9 cellular contexts compared by ENCODE assay signal in the genomic region with DNA sequence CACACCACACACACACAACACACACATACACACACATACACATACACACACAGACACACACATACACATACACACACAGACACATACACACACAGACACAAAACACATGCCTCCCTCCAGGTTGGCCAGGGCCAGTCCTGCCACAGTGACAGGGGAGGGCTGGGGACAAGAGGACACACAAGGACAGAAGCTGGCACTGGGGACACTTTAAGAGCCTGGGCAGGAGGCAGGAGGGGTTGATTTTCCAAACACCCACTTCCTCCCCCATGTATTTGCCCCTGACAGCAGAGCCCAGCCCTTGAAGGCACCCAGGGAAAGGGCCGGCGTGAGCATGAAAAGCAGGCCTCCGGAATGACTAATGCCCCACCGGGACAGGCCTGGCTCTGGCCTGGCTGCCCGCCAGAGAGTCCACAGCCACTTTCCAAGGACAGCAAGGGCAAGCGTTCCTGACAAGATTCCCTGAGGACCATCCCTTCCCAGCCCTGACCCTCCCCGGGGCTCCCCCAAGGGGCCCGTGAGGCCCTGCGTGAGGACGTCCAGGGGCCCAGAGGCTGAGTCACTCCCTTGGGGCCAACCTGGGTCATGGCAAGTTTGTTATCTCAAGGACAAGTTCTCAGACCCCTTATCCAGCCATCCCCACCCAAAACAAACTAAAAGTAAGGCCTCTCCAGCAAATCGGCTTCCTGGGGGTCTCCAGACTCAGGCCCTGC.
DNase-seq lines count a peak whose midpoint lies in the region; ATAC-seq, FAIRE-seq and TF ChIP-seq lines count a peak whose summit lies in the region.
"Had no signal": no experiment of that assay in that cellular context is flagged by ENCODE, and none has a peak within 500 bp of the region (broad histone marks: within the 10 kb centered on the region; RNA-seq: fewer than 3 reads in every experiment).

No MANE protein-coding gene starts in this region.

- TF ChIP-seq POLR2A in K562 (conservative IDR thresholded peaks at IDR 0.05) (no peak), spleen (IDR thresholded peaks at IDR 0.05) (no peak)

- H3K9me3 Mint-ChIP-seq in activated CD4-positive, alpha-beta memory T cell treated with anti-CD3 and anti-CD28 coated beads for 36 hours: no peaks in the 10 kb centered on the region

- CTCF ChIA-PET in K562 (lab: Yijun Ruan, JAX; ENCODE audit: low intra/inter-chr PET ratio): no interaction called here
- CTCF ChIA-PET in activated CD4-positive, alpha-beta memory T cell treated with anti-CD3 and anti-CD28 coated beads for 36 hours (lab: Charles Lee): no interaction called here

- POLR2A ChIA-PET in K562 (lab: Yijun Ruan, JAX): no interaction called here
- POLR2A ChIA-PET in activated CD4-positive, alpha-beta memory T cell treated with anti-CD3 and anti-CD28 coated beads for 36 hours (lab: Charles Lee): no interaction called here

- H3K36me3 Mint-ChIP-seq in activated CD4-positive, alpha-beta memory T cell treated with anti-CD3 and anti-CD28 coated beads for 36 hours: no peaks in the 10 kb centered on the region

- FAIRE-seq in K562 (lab: Jason Lieb, UNC): peak; percentile 84
- FAIRE-seq: GM12891 had no signal

- H3K27me3 ChIP-seq in K562 (ENCODE audit: control insufficient read depth in 2 of 2, insufficient read depth in 2 of 2, low read length in 2 of 2) (peaks cover 0 to 8% of the 10 kb centered on the region in 2 experiments; a peak in 1 of 5 replicates), spleen (replicated peaks in 1 of 7) (no peaks in the 10 kb centered on the region)

- TF ChIP-seq EP300 in K562 (IDR thresholded peaks at IDR 0.05; ENCODE audit: low read length): peak; percentile 51; the same call in 1 of the 2 replicates

- no peaks in the 10 kb centered on the region for H3K27me3 Mint-ChIP-seq in activated CD4-positive, alpha-beta memory T cell treated with anti-CD3 and anti-CD28 coated beads for 36 hours

- no peaks in the 10 kb centered on the region for H3K36me3 ChIP-seq in K562 (ENCODE audit: control insufficient read depth, insufficient read depth, low read length)
- no peaks in the 10 kb centered on the region for H3K36me3 ChIP-seq in spleen

- H3K9me3 ChIP-seq in K562 (replicated peaks; ENCODE audit: control insufficient read depth, insufficient read depth, low read depth, low read length) (no peaks in the 10 kb centered on the region), spleen (no peaks in the 10 kb centered on the region)

- H3K4me1 Mint-ChIP-seq in activated CD4-positive, alpha-beta memory T cell treated with anti-CD3 and anti-CD28 coated beads for 36 hours (ENCODE audit: low read depth): no peaks in the 10 kb centered on the region

- in situ Hi-C loops in K562 (cut with MboI): no loop called here

- H3K9ac ChIP-seq in K562 (ENCODE audit: insufficient read depth in 1 of 2, low read depth in 2 of 2, low read length in 2 of 2): peak overlapping the region; percentile 72 to 83

- peak overlapping the region; percentile 94 for H2AFZ ChIP-seq in K562 (ENCODE audit: low read depth, low read length)

- H3K4me2 ChIP-seq in K562 (ENCODE audit: insufficient read depth, low read length): peak overlapping the region; percentile 68

- H3K9me1 ChIP-seq in K562 (ENCODE audit: control insufficient read depth, insufficient read depth, low read length): peaks cover 6% of the 10 kb centered on the region

- H3K4me1 ChIP-seq in K562 (replicated peaks in 1 of 2; ENCODE audit: control insufficient read depth in 2 of 2, insufficient read depth in 2 of 2, low read length in 2 of 2) (peaks cover 24% of the 10 kb centered on the region in 2 experiments; a peak in 4 of 5 replicates), spleen (peaks cover 0 to 14% (median 3%) of the 10 kb centered on the region in 6 donors)

- no peaks in the 10 kb centered on the region for H4K20me1 ChIP-seq in K562 (replicated peaks; ENCODE audit: control insufficient read depth, insufficient read depth, low read length)

- DNase-seq in H4 (ENCODE audit: low spot score) (peak; percentile 76), K562 (ENCODE audit: extremely low read depth in 1 of 4, low spot score in 3 of 4) (peak; percentile 69 to 79 (median 74)), kidney tubule cell (ENCODE audit: low spot score) (peak; percentile 85), spleen (peak; percentile 72), foreskin melanocyte (no peak), NCI-H1048 (lab: John Stamatoyannopoulos, UW) (no peak)
- DNase-seq in activated CD4-positive, alpha-beta memory T cell treated with anti-CD3 and anti-CD28 coated beads for 36 hours: no peak
- DNase-seq in stimulated activated CD4-positive, alpha-beta T cell treated with anti-CD3 and anti-CD28 coated beads, Interleukin-4, amount 100 ng/mL, for 4 hours: no peak

- H3K79me2 ChIP-seq in K562 (ENCODE audit: control insufficient read depth, insufficient read depth, low read length): no peaks in the 10 kb centered on the region

- TF ChIP-seq CTCF in K562 (IDR thresholded peaks at IDR 0.05 in 2 of 3, conservative IDR thresholded peaks at IDR 0.05 in 1 of 3; ENCODE audit: insufficient read depth in 2 of 3, low read depth in 1 of 3, low read length in 3 of 3): no peak
- no peak for TF ChIP-seq CTCF in spleen (IDR thresholded peaks at IDR 0.05 in 8 of 11, conservative IDR thresholded peaks at IDR 0.05 in 3 of 11)

- intact Hi-C loops in K562 (cut with micrococcal nuclease) (no loop called here), spleen (cut with DNase I; ENCODE audit: low total_unique reads) (no loop called here)
- intact Hi-C loops in activated CD4-positive, alpha-beta memory T cell treated with anti-CD3 and anti-CD28 coated beads for 36 hours (cut with micrococcal nuclease): no loop called here

- H3K27ac ChIP-seq in K562 (ENCODE audit: extremely low read depth, low read depth, low read length) (peak overlapping the region; percentile 77), spleen (peak overlapping the region in 4 of 8 donors; percentile 15 to 53 (median 30))

- no peak for TF ChIP-seq RAD21 in K562 (CRISPR knock-in tag; conservative IDR thresholded peaks at IDR 0.05 in 1 of 2, IDR thresholded peaks at IDR 0.05 in 1 of 2)

- no TSS peak for BruUV-seq in K562 (replicated peaks; lab: Mats Ljungman, UMichigan)

- H3K27ac Mint-ChIP-seq in activated CD4-positive, alpha-beta memory T cell treated with anti-CD3 and anti-CD28 coated beads for 36 hours: no peak overlapping the region

- ATAC-seq in K562: peak; percentile 91

- WGBS in K562 (ENCODE audit: insufficient coverage, low coverage, missing lambda C conversion rate): 9% methylated on average over 10 of the region's 11 CpGs
- 47 to 72% (median 55%) methylated on average over 9 to 11 of the region's 11 CpGs for WGBS in spleen, 5 donors

- H3K4me3 Mint-ChIP-seq in activated CD4-positive, alpha-beta memory T cell treated with anti-CD3 and anti-CD28 coated beads for 36 hours: no peak overlapping the region

- H3K4me3 ChIP-seq in K562 (no peak overlapping the region), spleen (no peak overlapping the region)

TF ChIP-seq in K562, 482 proteins besides CTCF, POLR2A, EP300 and RAD21 (continues in another document):
- no peak for TF ChIP-seq DIDO1 (tag; IDR thresholded peaks at IDR 0.05; ENCODE audit: low read depth)
- TF ChIP-seq ZNF740 (CRISPR knock-in tag; IDR thresholded peaks at IDR 0.05): no peak
- TF ChIP-seq ZNF740 (tag; IDR thresholded peaks at IDR 0.05): no peak
- no peak for TF ChIP-seq ARNT (IDR thresholded peaks at IDR 0.05)
- TF ChIP-seq SPI1 (IDR thresholded peaks at IDR 0.05; ENCODE audit: borderline replicate concordance, low read depth, low read length): 0 out of 2 replicates have a peak, but pooled peaks have one; percentile 10
- TF ChIP-seq LEF1 (IDR thresholded peaks at IDR 0.05): peak; percentile 84
- TF ChIP-seq NCOR1 (IDR thresholded peaks at IDR 0.05): peak; percentile 36; the same call in 1 of the 2 replicates
- TF ChIP-seq CTBP1 (IDR thresholded peaks at IDR 0.05; ENCODE audit: borderline replicate concordance): peak; percentile 53; the same call in 1 of the 2 replicates
- TF ChIP-seq, protein P1, sequence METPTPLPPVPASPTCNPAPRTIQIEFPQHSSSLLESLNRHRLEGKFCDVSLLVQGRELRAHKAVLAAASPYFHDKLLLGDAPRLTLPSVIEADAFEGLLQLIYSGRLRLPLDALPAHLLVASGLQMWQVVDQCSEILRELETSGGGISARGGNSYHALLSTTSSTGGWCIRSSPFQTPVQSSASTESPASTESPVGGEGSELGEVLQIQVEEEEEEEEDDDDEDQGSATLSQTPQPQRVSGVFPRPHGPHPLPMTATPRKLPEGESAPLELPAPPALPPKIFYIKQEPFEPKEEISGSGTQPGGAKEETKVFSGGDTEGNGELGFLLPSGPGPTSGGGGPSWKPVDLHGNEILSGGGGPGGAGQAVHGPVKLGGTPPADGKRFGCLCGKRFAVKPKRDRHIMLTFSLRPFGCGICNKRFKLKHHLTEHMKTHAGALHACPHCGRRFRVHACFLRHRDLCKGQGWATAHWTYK (CRISPR knock-in tag; IDR thresholded peaks at IDR 0.05): no peak
- TF ChIP-seq CREB3 (tag; conservative IDR thresholded peaks at IDR 0.05; ENCODE audit: low read depth): 0 out of 2 replicates have a peak, but pooled peaks have one; percentile 31
- TF ChIP-seq ETV1 (tag; conservative IDR thresholded peaks at IDR 0.05; ENCODE audit: low read depth): peak; percentile 24; the same call in 1 of the 2 replicates

Comparison
In these comparisons a context has a peak if more than half of its experiments do, and no peak if none do; other contexts are left out.
1. DNase-seq: peak in H4 (single experiment), K562 (4 of 4), kidney tubule cell (single experiment) and spleen (single experiment); none in foreskin melanocyte (single experiment), activated CD4-positive, alpha-beta memory T cell treated with anti-CD3 and anti-CD28 coated beads for 36 hours (single experiment), NCI-H1048 (single experiment) and stimulated activated CD4-positive, alpha-beta T cell treated with anti-CD3 and anti-CD28 coated beads, Interleukin-4, amount 100 ng/mL, for 4 hours (0 of 2).